8 cellular contexts compared by ENCODE assay signal in genomic region chr1:201481761-201482493, GRCh38. TPM values are rescaled to one million over a fixed set of nuclear protein-coding genes. Genes with fewer than 3 reads are reported as not detected.
DNase-seq lines count a peak whose midpoint lies in the region; FAIRE-seq lines count a peak whose summit lies in the region.

No MANE protein-coding gene starts in this region.

- peak overlapping the region; percentile 97 for H3K27ac ChIP-seq in substantia nigra (ENCODE audit: low read depth, low read length, poor library complexity, severe bottlenecking)

- peak; percentile 74 for DNase-seq in EL
- DNase-seq in GOT3 (lab: John Stamatoyannopoulos, UW) = peak; percentile 95
- peak; percentile 64 for DNase-seq in LHCN-M2 (ENCODE audit: low read depth)
- peak; percentile 70 to 78 for DNase-seq in SHP77 (lab: John Stamatoyannopoulos, UW)
- peak; percentile 71 for DNase-seq in activated gamma-delta T cell treated with Interleukin-2 at 50 U/mL for 16 hours
- DNase-seq in frontal cortex (ENCODE audit: low spot score in 2 of 2) = peak; percentile 83 to 86
- peak in 55 of 56 donors; percentile 37 to 91 (median 79) for DNase-seq in nucleus accumbens (lab: John Stamatoyannopoulos, UW)
- DNase-seq in substantia nigra (lab: John Stamatoyannopoulos, UW) = peak; percentile 52 to 92 (median 83)

- no peak for FAIRE-seq in frontal cortex (lab: Jason Lieb, UNC)

RNA-seq across cellular contexts. Expression of gene PHLDA3, which starts 12.9 kb away (rescaled TPM):
- total RNA-seq in LHCN-M2 (2014; rRNA removed) (74.8 and 126 TPM in 2 replicates), frontal cortex (5.7 TPM)
- 124 TPM for polyA plus RNA-seq in LHCN-M2 (2012)

RNA-seq across cellular contexts. Expression of gene CSRP1, which starts 25.0 kb away (rescaled TPM):
- 336 and 492 TPM in 2 replicates for total RNA-seq in LHCN-M2 (2014; rRNA removed)
- 491 TPM for polyA plus RNA-seq in LHCN-M2 (2012)
- 12.2 TPM for total RNA-seq in frontal cortex

RNA-seq across cellular contexts. Expression of gene NAV1, which starts 57.0 kb away (rescaled TPM):
- total RNA-seq in LHCN-M2 (2014; rRNA removed) (34.7 and 35.0 TPM in 2 replicates), frontal cortex (33.8 TPM)
- polyA plus RNA-seq in LHCN-M2 (2012) = 27.1 TPM

Comparison
In these comparisons a context has a peak if more than half of its experiments do, and no peak if none do; other contexts are left out.
1. Peak in every context shown above with its lines: DNase-seq and H3K27ac ChIP-seq.
2. RNA of gene PHLDA3, which starts 12.9 kb away (total RNA-seq): 74.8 to 126 TPM in LHCN-M2; 5.7 TPM in frontal cortex (single experiment); every median in the first group is over 10 times any median in the second.
3. RNA of gene CSRP1, which starts 25.0 kb away (total RNA-seq): 336 to 492 TPM in LHCN-M2; 12.2 TPM in frontal cortex (single experiment); every median in the first group is over 10 times any median in the second.